In genomic region chr12:47107926-47108325, GRCh38 we compare ENCODE assay signal across 23 cellular contexts.
"Had no signal": no experiment of that assay in that cellular context is flagged by ENCODE, and none has a peak within 500 bp of the region (broad histone marks: within the 10 kb centered on the region; RNA-seq: fewer than 3 reads in every experiment).

No MANE protein-coding gene starts in this region.

- H3K36me3 ChIP-seq: breast epithelium had no signal

- H3K27me3 ChIP-seq: breast epithelium had no signal

- H3K27ac ChIP-seq: breast epithelium had no signal

- H3K4me1 ChIP-seq: breast epithelium had no signal

- DNase-seq: activated CD4-positive, alpha-beta T cell treated with anti-CD3 and anti-CD28 coated beads, Interleukin-2, amount 10 ng/mL, durations not matched to agents 24 days and 14 days; activated CD4-positive, alpha-beta T cell treated with anti-CD3 and anti-CD28 coated beads, Interleukin-2, amount 50 U/mL, for 48 hours; activated CD4-positive, CD25-positive, alpha-beta regulatory T cell treated with anti-CD3 and anti-CD28 coated beads, Interleukin-2, amount 50 U/mL, for 72 hours; activated CD8-positive, alpha-beta memory T cell treated with anti-CD3 and anti-CD28 coated beads, Interleukin-2, amount 10 ng/mL, durations not matched to agents 7 days and 5 days; activated effector memory CD4-positive, alpha-beta T cell treated with Interleukin-2 at 50 U/mL for 16 hours; activated naive CD4-positive, alpha-beta T cell; activated T-cell treated with anti-CD3 and anti-CD28 coated beads, Interleukin-2, amount 50 U/mL, for 24 hours; aorta; central memory CD4-positive, alpha-beta T cell; KG1; NCI-H1092 treated with DMSO at 0.1 percent for 48 hours; NCI-H1417 treated with DMSO at 0.1 percent for 48 hours; NCI-H187; NCI-H2171; NCI-H2227 treated with DMSO at 0.1 percent for 48 hours; NCI-H446 treated with DMSO at 0.1 percent for 48 hours; NCI-H774; NK-92 treated with Interleukin-12 subunit alpha and Interleukin-12 subunit beta, amount 100 ng/mL, for 24 hours; OCI-M1; SHP77; T-helper 17 cell; T-helper 9 cell had no signal

- H3K4me3 ChIP-seq: breast epithelium had no signal
